Comparison of ENCODE assay signal across 8 cellular contexts in the genomic region with DNA sequence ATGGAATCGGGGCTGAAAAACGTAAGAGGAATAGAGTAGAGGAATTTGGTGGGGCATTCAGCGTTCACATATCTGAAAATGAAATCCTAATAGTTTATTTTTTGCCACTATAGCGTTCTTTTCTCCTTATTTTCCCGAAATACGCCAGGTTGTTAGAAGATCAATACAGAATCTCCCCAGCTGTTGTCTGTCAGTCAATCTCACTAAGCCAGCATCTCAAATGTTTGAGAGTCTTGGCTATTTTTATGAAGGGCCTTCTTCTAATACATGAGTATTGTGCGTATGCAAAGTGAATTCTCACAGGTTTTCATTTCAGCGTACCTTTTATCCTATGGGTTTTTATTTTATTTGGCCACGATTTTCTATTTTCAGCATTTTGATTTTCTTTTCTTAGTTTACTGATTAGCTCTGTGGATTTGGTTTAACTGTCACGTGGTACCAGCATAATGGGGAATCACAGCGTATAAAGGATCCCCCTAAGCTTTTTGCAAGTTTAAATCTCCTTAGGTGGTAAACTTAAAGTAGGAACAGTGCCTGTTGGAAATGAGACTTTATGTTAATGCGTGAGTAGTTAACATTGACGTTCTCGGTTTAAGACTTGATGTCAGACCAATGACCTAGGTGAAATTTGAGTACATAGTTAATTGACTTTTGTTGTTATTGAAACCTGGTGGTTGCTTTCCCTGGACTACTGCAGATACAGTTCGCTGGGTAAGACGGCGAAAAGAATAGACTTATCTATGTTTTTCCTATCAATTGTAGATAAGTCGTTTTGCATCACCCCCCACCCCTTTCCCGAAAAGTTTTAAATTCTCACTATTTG. TPM values are rescaled to one million over a fixed set of nuclear protein-coding genes. Genes with fewer than 3 reads are reported as not detected.
DNase-seq lines count a peak whose midpoint lies in the region; ATAC-seq and TF ChIP-seq lines count a peak whose summit lies in the region.

No MANE protein-coding gene starts in this region.

- peaks cover 15 to 65% (median 32%) of the 10 kb centered on the region in 4 donors for H3K4me1 ChIP-seq in stomach

- no peaks in the 10 kb centered on the region for H3K9me3 ChIP-seq in stomach

- H3K4me3 ChIP-seq in stomach, result peak overlapping the region; percentile 72 to 99 (median 90)

- H3K9me3 Mint-ChIP-seq in activated CD8-positive, alpha-beta memory T cell treated with anti-CD3 and anti-CD28 coated beads, Interleukin-2, amount 10 ng/mL, durations not matched to agents 7 days and 5 days (ENCODE audit: low read depth), result no peaks in the 10 kb centered on the region
- H3K9me3 Mint-ChIP-seq in activated T-helper 1 cell treated with anti-CD3 and anti-CD28 coated beads, Interleukin-12 subunit alpha, Interleukin-12 subunit beta, Interleukin-2, Interleukin-4 antibody, amounts not matched to agents 30 ng/mL and 10 ng/mL and 1 ng/mL, durations not matched to agents 14 hours and 24 hours and 36 hours, result no peaks in the 10 kb centered on the region

- DNase-seq in activated CD8-positive, alpha-beta memory T cell treated with anti-CD3 and anti-CD28 coated beads, Interleukin-2, amount 10 ng/mL, durations not matched to agents 7 days and 5 days, result no peak
- DNase-seq in activated CD8-positive, alpha-beta memory T cell treated with anti-CD3 and anti-CD28 coated beads for 24 hours, result no peak
- no peak for DNase-seq in activated T-helper 1 cell treated with anti-CD3 and anti-CD28 coated beads, Interleukin-12 subunit alpha, Interleukin-12 subunit beta, Interleukin-2, Interleukin-4 antibody, amounts not matched to agents 30 ng/mL and 10 ng/mL and 1 ng/mL, durations not matched to agents 14 hours and 24 hours and 36 hours (ENCODE audit: low spot score)
- peak; percentile 7 for DNase-seq in iPS-NIHi11 (ENCODE audit: low spot score)
- no peak for DNase-seq in stomach
- DNase-seq in GM20000 (ENCODE audit: low spot score), result no peak
- DNase-seq in HPDE6-E6E7 (ENCODE audit: extremely low spot score), result no peak
- DNase-seq in cortex of kidney (lab: John Stamatoyannopoulos, UW), result no peak

- no peaks in the 10 kb centered on the region for H3K27me3 Mint-ChIP-seq in activated CD8-positive, alpha-beta memory T cell treated with anti-CD3 and anti-CD28 coated beads, Interleukin-2, amount 10 ng/mL, durations not matched to agents 7 days and 5 days
- H3K27me3 Mint-ChIP-seq in activated T-helper 1 cell treated with anti-CD3 and anti-CD28 coated beads, Interleukin-12 subunit alpha, Interleukin-12 subunit beta, Interleukin-2, Interleukin-4 antibody, amounts not matched to agents 30 ng/mL and 10 ng/mL and 1 ng/mL, durations not matched to agents 14 hours and 24 hours and 36 hours (ENCODE audit: insufficient read depth), result no peaks in the 10 kb centered on the region

- H3K27me3 ChIP-seq in stomach, result no peaks in the 10 kb centered on the region

- peak overlapping the region; percentile 97 for H3K4me3 Mint-ChIP-seq in activated CD8-positive, alpha-beta memory T cell treated with anti-CD3 and anti-CD28 coated beads, Interleukin-2, amount 10 ng/mL, durations not matched to agents 7 days and 5 days
- H3K4me3 Mint-ChIP-seq in activated T-helper 1 cell treated with anti-CD3 and anti-CD28 coated beads, Interleukin-12 subunit alpha, Interleukin-12 subunit beta, Interleukin-2, Interleukin-4 antibody, amounts not matched to agents 30 ng/mL and 10 ng/mL and 1 ng/mL, durations not matched to agents 14 hours and 24 hours and 36 hours, result peak overlapping the region; percentile 91

- no peak for TF ChIP-seq EP300 in stomach (IDR thresholded peaks at IDR 0.05)

- TF ChIP-seq CTCF in stomach (IDR thresholded peaks at IDR 0.05) (no peak), GM20000 (IDR thresholded peaks at IDR 0.05; ENCODE audit: extremely low read depth, missing control alignments) (no peak)

- H3K36me3 Mint-ChIP-seq in activated CD8-positive, alpha-beta memory T cell treated with anti-CD3 and anti-CD28 coated beads, Interleukin-2, amount 10 ng/mL, durations not matched to agents 7 days and 5 days, result peaks cover 41% of the 10 kb centered on the region
- peaks cover 16% of the 10 kb centered on the region for H3K36me3 Mint-ChIP-seq in activated T-helper 1 cell treated with anti-CD3 and anti-CD28 coated beads, Interleukin-12 subunit alpha, Interleukin-12 subunit beta, Interleukin-2, Interleukin-4 antibody, amounts not matched to agents 30 ng/mL and 10 ng/mL and 1 ng/mL, durations not matched to agents 14 hours and 24 hours and 36 hours (ENCODE audit: low read depth)

- CTCF ChIA-PET in activated CD8-positive, alpha-beta memory T cell treated with anti-CD3 and anti-CD28 coated beads, Interleukin-2, amount 10 ng/mL, durations not matched to agents 7 days and 5 days (lab: Charles Lee), result interaction anchor here (0.5 kb wide), 1 partner anchor 620 kb away, joined by 3 read pairs; no protein-coding TSS in a partner anchor

- peak overlapping the region in 3 of 5 donors; percentile 88 to 95 (median 91) for H3K27ac ChIP-seq in stomach

- no peak for TF ChIP-seq POLR2A in stomach (IDR thresholded peaks at IDR 0.05)

- WGBS in stomach, 5 donors, result 8 to 12% (median 9%) methylated on average over 19 of the region's 19 CpGs

- H3K27ac Mint-ChIP-seq in activated CD8-positive, alpha-beta memory T cell treated with anti-CD3 and anti-CD28 coated beads, Interleukin-2, amount 10 ng/mL, durations not matched to agents 7 days and 5 days, result peak overlapping the region; percentile 95
- peak overlapping the region; percentile 96 for H3K27ac Mint-ChIP-seq in activated T-helper 1 cell treated with anti-CD3 and anti-CD28 coated beads, Interleukin-12 subunit alpha, Interleukin-12 subunit beta, Interleukin-2, Interleukin-4 antibody, amounts not matched to agents 30 ng/mL and 10 ng/mL and 1 ng/mL, durations not matched to agents 14 hours and 24 hours and 36 hours

- intact Hi-C loops in activated T-helper 1 cell treated with anti-CD3 and anti-CD28 coated beads, Interleukin-12 subunit alpha, Interleukin-12 subunit beta, Interleukin-2, Interleukin-4 antibody, amounts not matched to agents 30 ng/mL and 10 ng/mL and 1 ng/mL, durations not matched to agents 14 hours and 24 hours and 36 hours (cut with micrococcal nuclease), result loop anchor here (2.0 to 10.0 kb wide), 7 partner anchors 39 to 1899 kb away; a partner anchor contains a TSS
- intact Hi-C loops in stomach (cut with DNase I; ENCODE audit: low total_unique reads), result no loop called here

- peaks cover 47% of the 10 kb centered on the region for H3K4me1 Mint-ChIP-seq in activated CD8-positive, alpha-beta memory T cell treated with anti-CD3 and anti-CD28 coated beads, Interleukin-2, amount 10 ng/mL, durations not matched to agents 7 days and 5 days
- H3K4me1 Mint-ChIP-seq in activated T-helper 1 cell treated with anti-CD3 and anti-CD28 coated beads, Interleukin-12 subunit alpha, Interleukin-12 subunit beta, Interleukin-2, Interleukin-4 antibody, amounts not matched to agents 30 ng/mL and 10 ng/mL and 1 ng/mL, durations not matched to agents 14 hours and 24 hours and 36 hours (ENCODE audit: low read depth), result peaks cover 42% of the 10 kb centered on the region

- peaks cover 0 to 13% (median 9%) of the 10 kb centered on the region in 4 donors for H3K36me3 ChIP-seq in stomach

- no peak for ATAC-seq in activated CD8-positive, alpha-beta memory T cell treated with anti-CD3 and anti-CD28 coated beads, Interleukin-2, amount 10 ng/mL, durations not matched to agents 7 days and 5 days

RNA-seq across cellular contexts. Expression of a gene that starts 1.3 kb away (rescaled TPM):
- total RNA-seq in activated CD8-positive, alpha-beta memory T cell treated with anti-CD3 and anti-CD28 coated beads, Interleukin-2, amount 10 ng/mL, durations not matched to agents 7 days and 5 days, result 100 to 1,000 TPM; 141 to 144 TPM
- 140 and 141 TPM in 2 replicates for total RNA-seq in activated T-helper 1 cell treated with anti-CD3 and anti-CD28 coated beads, Interleukin-12 subunit alpha, Interleukin-12 subunit beta, Interleukin-2, Interleukin-4 antibody, amounts not matched to agents 30 ng/mL and 10 ng/mL and 1 ng/mL, durations not matched to agents 14 hours and 24 hours and 36 hours
- 100 to 1,000 TPM in 1 of 5 donors, 10 to 100 TPM in 4; 40.8 to 182 (median 58.0) TPM for total RNA-seq in stomach
- 10 to 100 TPM; 46.9 to 70.9 (median 54.8) TPM for polyA plus RNA-seq in stomach
